30 cellular contexts compared by ENCODE assay signal in the genomic region with DNA sequence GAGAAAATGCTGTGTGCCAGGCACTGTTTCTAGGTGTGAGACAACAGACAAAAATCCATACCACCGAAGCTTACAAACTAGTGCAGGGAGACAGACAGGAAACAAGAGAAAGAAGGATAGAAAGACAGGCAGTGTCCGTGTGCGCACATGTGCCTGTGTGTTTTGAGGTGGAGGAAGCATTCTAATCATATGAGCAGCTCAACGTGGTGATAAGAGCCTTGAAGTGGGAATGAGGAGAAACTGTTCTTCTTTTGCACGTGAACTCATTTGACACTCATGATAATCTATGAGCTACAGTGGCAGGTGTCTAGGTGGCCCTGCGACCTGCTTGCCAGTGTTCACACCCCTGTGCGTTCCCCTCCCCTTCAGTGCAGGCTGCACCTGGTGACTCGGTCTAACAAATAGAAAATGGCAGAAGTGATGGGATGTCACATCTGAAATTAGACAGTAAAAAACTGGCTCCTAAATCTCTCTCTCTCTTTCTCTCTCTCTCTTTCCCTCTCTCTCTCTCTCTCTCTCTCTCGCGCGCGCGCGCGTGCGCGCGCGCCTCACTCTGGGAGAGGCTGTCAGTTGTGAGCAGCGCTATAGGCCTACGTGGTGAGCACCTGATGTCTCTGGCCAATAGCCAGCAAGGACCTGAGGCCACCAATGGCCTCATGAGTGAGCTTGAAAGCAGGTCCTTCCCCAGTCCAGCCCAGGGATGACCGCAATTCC.
"Had no signal": no experiment of that assay in that cellular context is flagged by ENCODE, and none has a peak within 500 bp of the region (broad histone marks: within the 10 kb centered on the region; RNA-seq: fewer than 3 reads in every experiment).

No MANE protein-coding gene starts in this region.

- H3K4me3 ChIP-seq: adrenal gland, body of pancreas, breast epithelium had no signal

- DNase-seq: activated CD4-positive, alpha-beta memory T cell treated with anti-CD3 and anti-CD28 coated beads, Interleukin-2, amount 10 ng/mL, durations not matched to agents 7 days and 5 days; activated CD4-positive, alpha-beta T cell treated with anti-CD3 and anti-CD28 coated beads for 1 hour; activated CD4-positive, alpha-beta T cell treated with anti-CD3 and anti-CD28 coated beads for 36 hours; activated CD4-positive, alpha-beta T cell treated with anti-CD3 and anti-CD28 coated beads for 48 hours; activated CD4-positive, alpha-beta T cell treated with anti-CD3 and anti-CD28 coated beads, Interleukin-2, amount 10 ng/mL, durations not matched to agents 7 days and 5 days; activated CD4-positive, alpha-beta T cell treated with anti-CD3 and anti-CD28 coated beads, Interleukin-2, amount 50 U/mL, for 48 hours; activated CD4-positive, CD25-positive, alpha-beta regulatory T cell; activated CD8-positive, alpha-beta memory T cell treated with anti-CD3 and anti-CD28 coated beads for 24 hours; activated CD8-positive, alpha-beta memory T cell treated with anti-CD3 and anti-CD28 coated beads, Interleukin-2, amount 10 ng/mL, durations not matched to agents 7 days and 5 days; activated CD8-positive, alpha-beta memory T cell treated with anti-CD3 and anti-CD28 coated beads, Interleukin-2, amount 50 U/mL, for 48 hours; activated CD8-positive, alpha-beta T cell treated with anti-CD3 and anti-CD28 coated beads, Interleukin-2, amount 10 ng/mL, durations not matched to agents 7 days and 5 days; activated effector memory CD4-positive, alpha-beta T cell treated with anti-CD3 and anti-CD28 coated beads, Interleukin-2, amount 50 U/mL, for 16 hours; activated gamma-delta T cell treated with Interleukin-2 at 50 U/mL for 16 hours; activated naive CD4-positive, alpha-beta T cell; activated naive CD4-positive, alpha-beta T cell treated with anti-CD3 and anti-CD28 coated beads for 36 hours; activated naive CD4-positive, alpha-beta T cell treated with anti-CD3 and anti-CD28 coated beads, Interleukin-2, amount 50 U/mL, for 16 hours; activated naive CD8-positive, alpha-beta T cell treated with anti-CD3 and anti-CD28 coated beads for 36 hours; activated T-cell treated with anti-CD3 and anti-CD28 coated beads, Interleukin-2, amount 50 U/mL, for 4 hours; activated T-cell treated with anti-CD3 and anti-CD28 coated beads, Interleukin-2, amount 50 U/mL, for 72 hours; adrenal gland; amniotic stem cell; aorta; body of pancreas; brain microvascular endothelial cell; central memory CD4-positive, alpha-beta T cell; T-helper 1 cell; T-helper 2 cell; T-helper 9 cell had no signal

- H3K36me3 ChIP-seq: adrenal gland, brain microvascular endothelial cell, breast epithelium had no signal

- H3K27ac ChIP-seq: adrenal gland, body of pancreas, brain microvascular endothelial cell, breast epithelium, VCaP had no signal

- H3K9me3 ChIP-seq: adrenal gland, body of pancreas, breast epithelium had no signal

- H3K27me3 ChIP-seq: body of pancreas had no signal

- H3K4me1 ChIP-seq: breast epithelium had no signal
